Comparison of ENCODE assay signal across 1 cellular context in genomic region chr11:57785072-57785471, GRCh38.
A peak's percentile ranks its signal among the peaks of the same experiment; 100 is the strongest.
TF ChIP-seq lines count a peak whose summit lies in the region.

No MANE protein-coding gene starts in this region.

TF ChIP-seq in GM12878, 131 proteins besides CTCF, POLR2A, EP300 and RAD21 (continued from another document):
- TF ChIP-seq IRF5 (IDR thresholded peaks at IDR 0.05; ENCODE audit: borderline replicate concordance), result no peak
- TF ChIP-seq SMC3 (IDR thresholded peaks at IDR 0.05; ENCODE audit: borderline replicate concordance, low read length), result no peak
- peak; percentile 49 for TF ChIP-seq IKZF1 (conservative IDR thresholded peaks at IDR 0.05)
- no peak for TF ChIP-seq RBBP5 (conservative IDR thresholded peaks at IDR 0.05)
- TF ChIP-seq, protein P1, sequence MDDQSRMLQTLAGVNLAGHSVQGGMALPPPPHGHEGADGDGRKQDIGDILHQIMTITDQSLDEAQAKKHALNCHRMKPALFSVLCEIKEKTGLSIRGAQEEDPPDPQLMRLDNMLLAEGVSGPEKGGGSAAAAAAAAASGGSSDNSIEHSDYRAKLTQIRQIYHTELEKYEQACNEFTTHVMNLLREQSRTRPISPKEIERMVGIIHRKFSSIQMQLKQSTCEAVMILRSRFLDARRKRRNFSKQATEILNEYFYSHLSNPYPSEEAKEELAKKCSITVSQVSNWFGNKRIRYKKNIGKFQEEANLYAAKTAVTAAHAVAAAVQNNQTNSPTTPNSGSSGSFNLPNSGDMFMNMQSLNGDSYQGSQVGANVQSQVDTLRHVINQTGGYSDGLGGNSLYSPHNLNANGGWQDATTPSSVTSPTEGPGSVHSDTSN (IDR thresholded peaks at IDR 0.05; ENCODE audit: insufficient replicate concordance, low read depth, low read length), result no peak
- TF ChIP-seq CREM (IDR thresholded peaks at IDR 0.05; ENCODE audit: low read depth), result 0 out of 2 replicates have a peak, but pooled peaks have one; percentile 9
- 0 out of 2 replicates have a peak, but pooled peaks have one; percentile 6 for TF ChIP-seq FOXM1 (IDR thresholded peaks at IDR 0.05; ENCODE audit: low read depth, low read length)
- TF ChIP-seq SUZ12 (IDR thresholded peaks at IDR 0.05; ENCODE audit: unreplicated experiment), result no peak
- TF ChIP-seq BHLHE40 (IDR thresholded peaks at IDR 0.05; ENCODE audit: borderline replicate concordance in 1 of 2, low read depth in 2 of 2, low read length in 1 of 2), result no peak
- TF ChIP-seq ATF2 (IDR thresholded peaks at IDR 0.05; ENCODE audit: low read length), result 0 out of 2 replicates have a peak, but pooled peaks have one; percentile 38
- TF ChIP-seq JUNB (IDR thresholded peaks at IDR 0.05), result peak; percentile 48
- peak; percentile 62 for TF ChIP-seq RUNX3 (IDR thresholded peaks at IDR 0.05; ENCODE audit: low read length)
- no peak for TF ChIP-seq NR2C2 (IDR thresholded peaks at IDR 0.05; ENCODE audit: borderline replicate concordance, control insufficient read depth, insufficient read length, low read depth)
- no peak for TF ChIP-seq EGR1 (IDR thresholded peaks at IDR 0.05; ENCODE audit: borderline replicate concordance in 1 of 2, low read depth in 2 of 2, low read length in 2 of 2)
- no peak for TF ChIP-seq ZBTB33 (IDR thresholded peaks at IDR 0.05)
- no peak for TF ChIP-seq CHD1 (IDR thresholded peaks at IDR 0.05; ENCODE audit: low read depth, low read length)
- TF ChIP-seq PAX5 (IDR thresholded peaks at IDR 0.05; ENCODE audit: borderline replicate concordance, low read depth, low read length), result 0 out of 2 replicates have a peak, but pooled peaks have one; percentile 29
- peak; percentile 32 for TF ChIP-seq MEF2B (IDR thresholded peaks at IDR 0.05; ENCODE audit: partially characterized antibody, poor library complexity, severe bottlenecking)
- TF ChIP-seq ZNF207 (IDR thresholded peaks at IDR 0.05; ENCODE audit: borderline replicate concordance), result no peak
- TF ChIP-seq CBX5 (IDR thresholded peaks at IDR 0.05; ENCODE audit: low read depth), result no peak
- peak; percentile 78; the same call in 1 of the 2 replicates for TF ChIP-seq MTA2 (IDR thresholded peaks at IDR 0.05; ENCODE audit: low read depth)
- TF ChIP-seq, protein P2, sequence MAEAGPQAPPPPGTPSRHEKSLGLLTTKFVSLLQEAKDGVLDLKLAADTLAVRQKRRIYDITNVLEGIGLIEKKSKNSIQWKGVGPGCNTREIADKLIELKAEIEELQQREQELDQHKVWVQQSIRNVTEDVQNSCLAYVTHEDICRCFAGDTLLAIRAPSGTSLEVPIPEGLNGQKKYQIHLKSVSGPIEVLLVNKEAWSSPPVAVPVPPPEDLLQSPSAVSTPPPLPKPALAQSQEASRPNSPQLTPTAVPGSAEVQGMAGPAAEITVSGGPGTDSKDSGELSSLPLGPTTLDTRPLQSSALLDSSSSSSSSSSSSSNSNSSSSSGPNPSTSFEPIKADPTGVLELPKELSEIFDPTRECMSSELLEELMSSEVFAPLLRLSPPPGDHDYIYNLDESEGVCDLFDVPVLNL (IDR thresholded peaks at IDR 0.05; ENCODE audit: low read depth, low read length), result no peak
- TF ChIP-seq NFIC (IDR thresholded peaks at IDR 0.05; ENCODE audit: low read depth, low read length), result peak; percentile 44
